In the genomic region with DNA sequence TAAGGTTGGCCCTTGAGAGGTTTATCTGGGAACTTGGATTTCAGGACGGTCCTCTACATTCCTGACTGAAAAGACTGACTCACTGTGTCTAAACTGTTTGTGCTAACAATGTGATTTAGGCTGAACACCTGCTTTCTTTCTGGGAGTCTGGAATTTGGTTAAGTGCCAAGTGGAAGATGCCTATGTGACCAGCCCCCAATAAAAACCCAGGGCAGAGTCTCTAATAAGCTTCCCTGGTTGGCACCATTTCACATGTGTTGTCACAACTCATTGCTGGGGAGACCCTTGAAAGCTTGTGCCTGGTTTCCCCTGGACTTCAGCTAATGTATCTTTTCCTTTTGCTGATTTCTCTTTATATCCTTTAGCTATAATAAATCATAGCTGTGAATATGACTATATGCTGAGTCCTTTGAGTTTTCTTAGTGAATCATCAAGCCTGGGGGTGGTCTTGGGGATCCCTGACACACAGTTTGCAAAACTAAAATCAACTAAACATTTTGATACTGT, we compare ENCODE assay signal across 12 cellular contexts. TPM values are rescaled to one million over a fixed set of nuclear protein-coding genes. Genes with fewer than 3 reads are reported as not detected.
DNase-seq lines count a peak whose midpoint lies in the region; ATAC-seq and TF ChIP-seq lines count a peak whose summit lies in the region.
"Had no signal": no experiment of that assay in that cellular context is flagged by ENCODE, and none has a peak within 500 bp of the region (broad histone marks: within the 10 kb centered on the region; RNA-seq: fewer than 3 reads in every experiment).

No MANE protein-coding gene starts in this region.

- WGBS in upper lobe of left lung, 2 donors = 44 to 56% methylated on average over 1 of the region's 1 CpG

- H3K4me3 ChIP-seq in skeletal muscle satellite cell (ENCODE audit: low read length) = no peak overlapping the region
- no peak overlapping the region for H3K4me3 ChIP-seq in upper lobe of left lung
- H3K4me3 ChIP-seq: uterus had no signal

- no peak for TF ChIP-seq CTCF in GM20000 (IDR thresholded peaks at IDR 0.05; ENCODE audit: extremely low read depth, missing control alignments)
- TF ChIP-seq CTCF in upper lobe of left lung (IDR thresholded peaks at IDR 0.05) = no peak

- peak overlapping the region; percentile 69 for H3K4me2 ChIP-seq in skeletal muscle satellite cell (ENCODE audit: low read length)

- H3K9me3 ChIP-seq in skeletal muscle satellite cell (replicated peaks; ENCODE audit: low read length) (no peaks in the 10 kb centered on the region), upper lobe of left lung (no peaks in the 10 kb centered on the region)
- H3K9me3 ChIP-seq: uterus had no signal

- no peaks in the 10 kb centered on the region for H3K36me3 ChIP-seq in skeletal muscle satellite cell (ENCODE audit: insufficient read depth, low read length)
- no peaks in the 10 kb centered on the region for H3K36me3 ChIP-seq in upper lobe of left lung
- H3K36me3 ChIP-seq: uterus had no signal

- no peak overlapping the region for H3K27ac ChIP-seq in upper lobe of left lung
- H3K27ac ChIP-seq: uterus had no signal

- no peak for TF ChIP-seq EP300 in upper lobe of left lung (IDR thresholded peaks at IDR 0.05)

- H3K27me3 ChIP-seq in skeletal muscle satellite cell (ENCODE audit: control insufficient read depth, insufficient read depth, low read length) (no peaks in the 10 kb centered on the region), upper lobe of left lung (no peaks in the 10 kb centered on the region)
- H3K27me3 ChIP-seq: uterus had no signal

- no peak overlapping the region for H3K9ac ChIP-seq in skeletal muscle satellite cell (ENCODE audit: low read depth, low read length)

- ATAC-seq in upper lobe of left lung (ENCODE audit: low FRiP score in 2 of 2) = no peak

- DNase-seq in NCI-H2081 (lab: John Stamatoyannopoulos, UW) (peak; percentile 26 to 62), NCI-H2081 treated with DMSO at 0.1 percent for 48 hours (lab: John Stamatoyannopoulos, UW) (no peak), NCI-H524 treated with DMSO at 0.1 percent for 48 hours (lab: John Stamatoyannopoulos, UW) (peak; percentile 71), dermis blood vessel endothelial cell (peak; percentile 71), GM20000 (ENCODE audit: low spot score) (no peak), upper lobe of left lung (no peak), OCI-M1 (lab: John Stamatoyannopoulos, UW) (no peak)
- DNase-seq: activated CD4-positive, alpha-beta T cell treated with anti-CD3 and anti-CD28 coated beads for 4 hours; NCI-H2029; uterus had no signal

- H3K4me1 ChIP-seq in skeletal muscle satellite cell (ENCODE audit: control insufficient read depth, insufficient read depth, low read length) (peaks cover 6% of the 10 kb centered on the region), upper lobe of left lung (no peaks in the 10 kb centered on the region)
- H3K4me1 ChIP-seq: uterus had no signal

- TF ChIP-seq POLR2A in upper lobe of left lung (IDR thresholded peaks at IDR 0.05) = no peak

RNA-seq across cellular contexts. Expression of gene GPR82, which starts 55.1 kb away (rescaled TPM):
- total RNA-seq in dermis blood vessel endothelial cell (not detected in 2 replicates), upper lobe of left lung (under 1 TPM in 4 of 6 donors, not detected in 2; 0.20 to 0.74 (median 0.49) TPM)
- not detected in 2 replicates for total RNA-seq in skeletal muscle satellite cell (2012; rRNA removed)
- total RNA-seq: B cell had no signal

Comparison
In these comparisons a context has a peak if more than half of its experiments do, and no peak if none do; other contexts are left out.
1. DNase-seq: peak in NCI-H2081 (2 of 2), NCI-H524 treated with DMSO at 0.1 percent for 48 hours (single experiment) and dermis blood vessel endothelial cell (single experiment); none in NCI-H2081 treated with DMSO at 0.1 percent for 48 hours (single experiment), GM20000 (single experiment), upper lobe of left lung (0 of 2) and OCI-M1 (single experiment).